13 cellular contexts compared by ENCODE assay signal in genomic region chr3:52830535-52831258, GRCh38. TPM values are rescaled to one million over a fixed set of nuclear protein-coding genes. Genes with fewer than 3 reads are reported as not detected.
DNase-seq lines count a peak whose midpoint lies in the region; ATAC-seq and TF ChIP-seq lines count a peak whose summit lies in the region.
"Had no signal": no experiment of that assay in that cellular context is flagged by ENCODE, and none has a peak within 500 bp of the region (broad histone marks: within the 10 kb centered on the region; RNA-seq: fewer than 3 reads in every experiment).

ITIH4 (minus strand) TSS chr3:52830672; CDS start chr3:52830642, 30 bp downstream.

- TF ChIP-seq CTCF in C4-2B (conservative IDR thresholded peaks at IDR 0.05), result no peak
- TF ChIP-seq CTCF in HFFc6 (IDR thresholded peaks at IDR 0.05), result no peak
- TF ChIP-seq CTCF in osteocyte (IDR thresholded peaks at IDR 0.05), result no peak

- H3K4me1 Mint-ChIP-seq in HFFc6 (ENCODE audit: low read depth), result peaks cover 28% of the 10 kb centered on the region
- peaks cover 0 to 12% of the 10 kb centered on the region in 2 donors for H3K4me1 Mint-ChIP-seq in effector memory CD8-positive, alpha-beta T cell (ENCODE audit: low read depth in 2 of 2)
- peaks cover 43% of the 10 kb centered on the region for H3K4me1 Mint-ChIP-seq in osteocyte (ENCODE audit: unreplicated experiment)

- peak within 1 kb of the TSS; percentile 52 for H3K27ac ChIP-seq in C4-2B
- H3K27ac ChIP-seq: neutrophil, SK-N-MC had no signal

- peaks cover 14% of the 10 kb centered on the region for H3K27me3 Mint-ChIP-seq in HFFc6 (ENCODE audit: insufficient read depth)
- H3K27me3 Mint-ChIP-seq in effector memory CD8-positive, alpha-beta T cell, result no peaks in the 10 kb centered on the region
- no peaks in the 10 kb centered on the region for H3K27me3 Mint-ChIP-seq in osteocyte (ENCODE audit: unreplicated experiment)

- no peak for ATAC-seq in effector memory CD8-positive, alpha-beta T cell (replicated peaks)
- no peak for ATAC-seq in GM21717 (IDR thresholded peaks at IDR 0.05; ENCODE audit: unreplicated experiment)

- H3K27ac Mint-ChIP-seq in HFFc6 (peak within 1 kb of the TSS; percentile 69), osteocyte (ENCODE audit: unreplicated experiment) (peak within 1 kb of the TSS; percentile 84)
- peak within 1 kb of the TSS; percentile 35 to 39 for H3K27ac Mint-ChIP-seq in effector memory CD8-positive, alpha-beta T cell

- DNase-seq in HFFc6 (no peak), osteocyte (ENCODE audit: extremely low spot score, unreplicated experiment) (no peak), activated gamma-delta T cell treated with Interleukin-2 at 50 U/mL for 16 hours (no peak), NCI-H2107 treated with DMSO at 0.1 percent for 48 hours (lab: John Stamatoyannopoulos, UW; ENCODE audit: unreplicated experiment) (no peak)
- no peak for DNase-seq in effector memory CD8-positive, alpha-beta T cell
- DNase-seq in effector CD4-positive, alpha-beta T cell, result no peak
- DNase-seq: activated CD8-positive, alpha-beta memory T cell treated with anti-CD3 and anti-CD28 coated beads for 24 hours; Caco-2; NCI-H1048 had no signal

- H3K9me3 Mint-ChIP-seq in HFFc6 (no peaks in the 10 kb centered on the region), osteocyte (ENCODE audit: unreplicated experiment) (no peaks in the 10 kb centered on the region)
- H3K9me3 Mint-ChIP-seq in effector memory CD8-positive, alpha-beta T cell, result no peaks in the 10 kb centered on the region

- H3K4me3 Mint-ChIP-seq in HFFc6, result peak within 1 kb of the TSS; percentile 36; the same call in 1 of the 2 replicates
- no peak within 1 kb of the TSS for H3K4me3 Mint-ChIP-seq in effector memory CD8-positive, alpha-beta T cell
- H3K4me3 Mint-ChIP-seq in osteocyte (ENCODE audit: unreplicated experiment), result no peak within 1 kb of the TSS

- H3K36me3 Mint-ChIP-seq in HFFc6 (ENCODE audit: low read depth) (no peaks in the 10 kb centered on the region), osteocyte (ENCODE audit: unreplicated experiment) (no peaks in the 10 kb centered on the region)
- H3K36me3 Mint-ChIP-seq in effector memory CD8-positive, alpha-beta T cell (ENCODE audit: insufficient read depth), result peaks cover 8% of the 10 kb centered on the region

RNA-seq across cellular contexts. Expression of gene ITIH4, which starts in this region (rescaled TPM):
- total RNA-seq in HFFc6 (2021; fragmentation: NEBNext Ultra II Directional; extraction: Animal tissue kit (Norgen Biotek cat#: 25700)), result 1 to 10 TPM in 2 of 6 experiments, under 1 TPM in 4; 0.55 to 2.4 (median 0.79) TPM
- total RNA-seq in osteocyte, result 7.1 and 7.2 TPM in 2 replicates
